ENCODE assay signal across 9 cellular contexts in genomic region chr9:80793706-80794105, GRCh38.
"Had no signal": no experiment of that assay in that cellular context is flagged by ENCODE, and none has a peak within 500 bp of the region (broad histone marks: within the 10 kb centered on the region; RNA-seq: fewer than 3 reads in every experiment).

No MANE protein-coding gene starts in this region.

- H3K4me3 Mint-ChIP-seq: HFFc6 had no signal

- H3K27ac ChIP-seq: GM23248 had no signal

- H3K27ac Mint-ChIP-seq: HFFc6 had no signal

- H3K9me3 ChIP-seq: HAP-1 had no signal

- H2AFZ ChIP-seq: GM23248 had no signal

- H3K9ac ChIP-seq: GM23248 had no signal

- H3K4me3 ChIP-seq: GM23248, HAP-1, K562 had no signal

- H3K36me3 ChIP-seq: HAP-1 had no signal

- ATAC-seq: HCT116, K562 had no signal

- H3K4me1 ChIP-seq: HAP-1 had no signal

- DNase-seq: GM23248, GOT3, H7, HFFc6, IMR-90, KG1 had no signal
